ENCODE assay signal across 18 cellular contexts in the genomic region with DNA sequence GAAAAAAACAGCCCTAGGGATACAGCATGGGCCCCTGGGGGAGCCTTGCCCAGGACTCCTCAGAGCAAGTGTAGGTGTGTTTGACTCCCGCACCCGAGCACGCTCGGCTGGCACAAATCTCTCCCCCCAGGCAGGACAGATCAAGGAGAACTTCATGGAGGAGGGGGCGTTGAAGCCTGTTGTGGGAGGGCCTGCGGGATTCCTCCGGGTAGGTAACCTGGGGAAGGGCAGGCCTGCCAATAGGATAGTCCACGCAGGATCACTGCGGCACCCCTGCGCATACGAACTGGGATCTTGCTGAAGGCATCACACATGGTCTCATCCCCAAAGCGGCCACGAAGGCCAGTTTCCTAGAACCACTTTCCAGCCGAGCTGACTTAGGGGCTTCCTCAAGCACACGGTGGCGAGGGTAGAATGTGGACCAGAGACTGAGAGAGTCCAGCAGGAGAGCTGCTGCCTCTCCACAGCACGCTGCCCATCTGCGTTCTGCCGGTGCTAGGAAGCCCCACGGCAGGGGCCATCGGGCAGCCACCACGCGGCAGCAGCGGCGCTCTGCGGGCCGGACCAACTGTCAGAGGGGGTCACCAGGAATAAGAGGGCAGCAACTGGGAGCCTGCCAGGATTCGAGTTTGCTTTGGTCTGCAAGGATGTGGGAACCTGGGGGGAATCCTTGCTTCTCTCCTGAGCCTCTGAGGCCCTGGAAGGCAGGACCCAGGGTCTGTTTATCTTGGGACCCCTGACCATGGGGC.
"Had no signal": no experiment of that assay in that cellular context is flagged by ENCODE, and none has a peak within 500 bp of the region (broad histone marks: within the 10 kb centered on the region; RNA-seq: fewer than 3 reads in every experiment).

No MANE protein-coding gene starts in this region.

- H3K4me3 Mint-ChIP-seq: mesothelial cell of epicardium; natural killer cell treated with Interleukin-12 subunit alpha and Interleukin-12 subunit beta and Interleukin-15 and Interleukin-18, amount 100 ng/mL, for 72 hours; neural crest cell; stimulated activated naive CD8-positive, alpha-beta T cell treated with anti-CD3 and anti-CD28 coated beads, Interleukin-15, amount 100 ng/mL, for 72 hours had no signal

- H3K36me3 ChIP-seq: esophagus muscularis mucosa, gastroesophageal sphincter, heart left ventricle, suprapubic skin, transverse colon, vagina had no signal

- H3K4me1 ChIP-seq: foreskin keratinocyte, gastroesophageal sphincter, parathyroid adenoma had no signal

- H3K36me3 Mint-ChIP-seq: mesothelial cell of epicardium; naive B cell; natural killer cell treated with Interleukin-12 subunit alpha and Interleukin-12 subunit beta and Interleukin-15 and Interleukin-18, amount 100 ng/mL, for 72 hours had no signal

- H2AFZ ChIP-seq: hepatocyte, parathyroid adenoma had no signal

- H3K9ac ChIP-seq: parathyroid adenoma had no signal

- H3K27me3 ChIP-seq: foreskin keratinocyte, hepatocyte, vagina had no signal

- H3K9me3 Mint-ChIP-seq: mesothelial cell of epicardium; natural killer cell treated with Interleukin-12 subunit alpha and Interleukin-12 subunit beta and Interleukin-15 and Interleukin-18, amount 100 ng/mL, for 72 hours; neural crest cell; stimulated activated naive CD8-positive, alpha-beta T cell treated with anti-CD3 and anti-CD28 coated beads, Interleukin-15, amount 100 ng/mL, for 72 hours had no signal

- H3K4me2 ChIP-seq: hepatocyte, smooth muscle cell had no signal

- H3K4me3 ChIP-seq: coronary artery, esophagus muscularis mucosa, gastroesophageal sphincter, heart left ventricle, hepatocyte, mucosa of descending colon, smooth muscle cell, suprapubic skin, transverse colon, vagina had no signal

- H3K27ac ChIP-seq: coronary artery, esophagus muscularis mucosa, foreskin keratinocyte, hepatocyte, parathyroid adenoma, transverse colon had no signal

- H3K4me1 Mint-ChIP-seq: mesothelial cell of epicardium; stimulated activated naive CD8-positive, alpha-beta T cell treated with anti-CD3 and anti-CD28 coated beads, Interleukin-15, amount 100 ng/mL, for 72 hours had no signal

- H3K9me3 ChIP-seq: heart left ventricle, mucosa of descending colon, suprapubic skin, transverse colon, vagina had no signal

- H3K27ac Mint-ChIP-seq: mesothelial cell of epicardium; naive B cell; natural killer cell treated with Interleukin-12 subunit alpha and Interleukin-12 subunit beta and Interleukin-15 and Interleukin-18, amount 100 ng/mL, for 72 hours; progenitor cell of endocrine pancreas had no signal
